Comparison of ENCODE assay signal across 18 cellular contexts in the genomic region with DNA sequence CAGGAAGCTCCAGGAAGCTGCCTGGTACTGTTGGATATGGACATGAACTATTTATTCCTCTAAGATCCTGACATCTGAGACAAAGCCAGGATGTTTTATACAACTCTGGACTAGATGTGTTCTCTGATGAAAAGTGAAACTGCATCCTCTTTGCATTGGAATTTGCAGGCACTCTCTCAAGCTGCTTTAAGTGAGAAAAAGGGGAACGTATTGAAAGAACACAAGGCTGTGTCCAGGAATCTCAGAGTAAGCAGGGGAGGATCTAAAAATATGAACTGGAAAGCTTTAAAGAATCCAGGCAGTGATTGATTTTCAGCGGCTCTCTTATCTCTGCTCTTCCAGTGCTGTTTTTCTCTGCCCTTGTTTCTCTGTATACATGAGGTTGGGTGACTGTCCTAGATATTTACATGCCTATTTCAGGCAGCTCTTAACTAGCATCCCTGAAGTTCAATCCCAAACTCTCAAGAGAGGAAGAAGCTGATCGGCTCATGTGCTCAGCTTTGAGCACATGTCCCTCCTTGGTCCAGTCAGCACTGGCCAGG.
DNase-seq lines count a peak whose midpoint lies in the region; ATAC-seq and TF ChIP-seq lines count a peak whose summit lies in the region.
"Had no signal": no experiment of that assay in that cellular context is flagged by ENCODE, and none has a peak within 500 bp of the region (broad histone marks: within the 10 kb centered on the region; RNA-seq: fewer than 3 reads in every experiment).

No MANE protein-coding gene starts in this region.

- intact Hi-C loops in left cardiac atrium (cut with DNase I), result no loop called here

- POLR2A ChIA-PET in AG04450 (lab: Yijun Ruan, JAX), result interaction anchor here (0.6 kb wide), 2 partner anchors 49 to 154 kb away, joined by 3 read pairs; no protein-coding TSS in a partner anchor

- CTCF ChIA-PET in AG04450 (lab: Charles Lee), result interaction anchor here (1.5 kb wide), 1 partner anchor 409 kb away, joined by 3 read pairs; no protein-coding TSS in a partner anchor

- H3K27ac ChIP-seq in AG04450 (ENCODE audit: low read depth, low read length), result peak overlapping the region; percentile 34
- H3K27ac ChIP-seq: Peyer's patch had no signal

- ATAC-seq in left cardiac atrium (peak; percentile 44 to 57), omental fat pad (ENCODE audit: low FRiP score) (peak; percentile 51), GM18907 (IDR thresholded peaks at IDR 0.05; ENCODE audit: unreplicated experiment) (no peak), GM21619 (IDR thresholded peaks at IDR 0.05; ENCODE audit: unreplicated experiment) (no peak)
- ATAC-seq: stimulated activated effector memory CD8-positive, alpha-beta T cell treated with anti-CD3 and anti-CD28 coated beads, Interleukin-12 subunit alpha, Interleukin-12 subunit beta, amount 100 ng/mL, for 72 hours; WTC11 had no signal

- no peak for TF ChIP-seq CTCF in AG04450 (IDR thresholded peaks at IDR 0.05; ENCODE audit: low read depth, low read length)
- no peak for TF ChIP-seq CTCF in choroid plexus epithelial cell (conservative IDR thresholded peaks at IDR 0.05; ENCODE audit: low read depth, low read length)
- TF ChIP-seq CTCF in omental fat pad (IDR thresholded peaks at IDR 0.05), result no peak

- DNase-seq in AG04450 (ENCODE audit: low read depth, low spot score), result no peak
- DNase-seq in choroid plexus epithelial cell (ENCODE audit: low read depth), result peak; percentile 35
- DNase-seq in left cardiac atrium, result no peak
- DNase-seq in omental fat pad (ENCODE audit: low spot score), result no peak
- no peak for DNase-seq in NCI-H146 treated with DMSO at 0.1 percent for 48 hours (lab: John Stamatoyannopoulos, UW; ENCODE audit: unreplicated experiment)
- DNase-seq in NCI-H2196 treated with DMSO at 0.1 percent for 48 hours (lab: John Stamatoyannopoulos, UW; ENCODE audit: unreplicated experiment), result no peak
- DNase-seq: amygdala; CD8-positive, alpha-beta memory T cell; HCEC 1CT; mammary epithelial cell; MG63; NCI-H1930; Peyer's patch; SW 1271 had no signal

- H3K4me3 ChIP-seq in AG04450 (ENCODE audit: low read depth, low read length) (peak overlapping the region; percentile 26), choroid plexus epithelial cell (ENCODE audit: low read depth, low read length) (no peak overlapping the region)
- H3K4me3 ChIP-seq: MG63, Peyer's patch had no signal

- H3K27me3 ChIP-seq in AG04450 (ENCODE audit: control insufficient read depth, insufficient read depth, low read length), result no peaks in the 10 kb centered on the region
- H3K27me3 ChIP-seq: MG63, Peyer's patch had no signal

- H3K9me3 ChIP-seq in AG04450 (ENCODE audit: control insufficient read depth, insufficient read depth, low read length), result no peaks in the 10 kb centered on the region
- H3K9me3 ChIP-seq: MG63, Peyer's patch had no signal

Comparison
In these comparisons a context has a peak if more than half of its experiments do, and no peak if none do; other contexts are left out.
1. ATAC-seq: peak in left cardiac atrium (2 of 2) and omental fat pad (single experiment); none in GM18907 (single experiment) and GM21619 (single experiment).